In genomic region chr1:35883681-35884155, GRCh38 we compare ENCODE assay signal across 9 cellular contexts. TPM values are rescaled to one million over a fixed set of nuclear protein-coding genes. Genes with fewer than 3 reads are reported as not detected.
DNase-seq lines count a peak whose midpoint lies in the region; ATAC-seq, FAIRE-seq and TF ChIP-seq lines count a peak whose summit lies in the region.
"Had no signal": no experiment of that assay in that cellular context is flagged by ENCODE, and none has a peak within 500 bp of the region (broad histone marks: within the 10 kb centered on the region; RNA-seq: fewer than 3 reads in every experiment).

No MANE protein-coding gene starts in this region.

- no peak for TF ChIP-seq CTCF in astrocyte of the spinal cord (IDR thresholded peaks at IDR 0.05; ENCODE audit: low read depth, low read length)

- peak overlapping the region; percentile 52 to 87 for H3K27ac Mint-ChIP-seq in T-cell

- POLR2A ChIA-PET in T-cell (lab: Charles Lee) = interaction anchor here in 1 of 2 donors (0.6 kb wide), 2 partner anchors 339 to 345 kb away, joined by 3 read pairs; no protein-coding TSS in a partner anchor

- WGBS in small intestine, 3 donors = 1 to 3% (median 1%) methylated on average over 28 to 32 of the region's 32 CpGs

- H3K36me3 Mint-ChIP-seq in T-cell = peaks cover 4% of the 10 kb centered on the region

- peak overlapping the region; percentile 88 for H3K9ac ChIP-seq in iPS-15b (ENCODE audit: low read depth, low read length)

- H3K4me3 ChIP-seq in astrocyte of the spinal cord (ENCODE audit: low read depth, low read length) = peak overlapping the region; percentile 100
- peak overlapping the region; percentile 100 for H3K4me3 ChIP-seq in iPS-15b (ENCODE audit: low read depth, low read length)
- peak overlapping the region; percentile 97 to 100 for H3K4me3 ChIP-seq in small intestine (ENCODE audit: low read depth in 1 of 2, low read length in 2 of 2)

- peak overlapping the region; percentile 90 to 92 (median 90) for H3K4me3 Mint-ChIP-seq in T-cell

- in situ Hi-C loops in astrocyte of the spinal cord (cut with HindIII; ENCODE audit: low sequenced_read_pairs) = no loop called here

- CTCF ChIA-PET in T-cell (lab: Charles Lee) = interaction anchor here (0.6 to 1.0 kb wide), 7 partner anchors 10 to 114 kb away, joined by 3 to 9 read pairs (median 3); partner anchors contain the start of genes AGO3 (in 1 of the 2) and CLSPN (in 1 of the 2)

- peaks cover 6% of the 10 kb centered on the region for H3K27me3 ChIP-seq in iPS-15b (ENCODE audit: control insufficient read depth, insufficient read depth, low read length)
- H3K27me3 ChIP-seq in small intestine (ENCODE audit: control insufficient read depth in 2 of 2, insufficient read depth in 2 of 2, low read length in 2 of 2) = no peaks in the 10 kb centered on the region

- peaks cover 0 to 1% of the 10 kb centered on the region in 2 donors for H3K27me3 Mint-ChIP-seq in T-cell

- H3K9me3 Mint-ChIP-seq in T-cell = no peaks in the 10 kb centered on the region

- H3K9me3 ChIP-seq in iPS-15b (ENCODE audit: control insufficient read depth, insufficient read depth, low read length) (no peaks in the 10 kb centered on the region), small intestine (ENCODE audit: control insufficient read depth, low read depth) (no peaks in the 10 kb centered on the region)

- DNase-seq in DMS 273 (lab: John Stamatoyannopoulos, UW; ENCODE audit: unreplicated experiment) = peak; percentile 71
- DNase-seq in DMS 273 treated with DMSO at 0.1 percent for 48 hours (lab: John Stamatoyannopoulos, UW) = no peak
- peak; percentile 46 for DNase-seq in HuH-7.5 (ENCODE audit: low spot score)
- DNase-seq in T-cell = peak in 25 of 34 experiments; percentile 3 to 36 (median 21)
- peak; percentile 17 for DNase-seq in astrocyte of the spinal cord (ENCODE audit: low read depth, low spot score)
- DNase-seq in small intestine = peak; percentile 70
- DNase-seq in amniotic stem cell (lab: John Stamatoyannopoulos, UW) = no peak

- peaks cover 8% of the 10 kb centered on the region for H3K36me3 ChIP-seq in iPS-15b (ENCODE audit: control insufficient read depth, insufficient read depth, low read length)
- H3K36me3 ChIP-seq in small intestine (ENCODE audit: control insufficient read depth in 2 of 2, insufficient read depth in 2 of 2, low read length in 2 of 2) = no peaks in the 10 kb centered on the region

- ATAC-seq in T-cell (replicated peaks in 1 of 4) = peak in 2 of 4 experiments; percentile 6 to 22

- H3K27ac ChIP-seq in small intestine (ENCODE audit: low read depth in 1 of 2, low read length in 1 of 2) = peak overlapping the region; percentile 82 to 86

- no peak for FAIRE-seq in small intestine (lab: Jason Lieb, UNC)
- FAIRE-seq: A204.1 had no signal

- H3K4me1 ChIP-seq in iPS-15b (ENCODE audit: control insufficient read depth, insufficient read depth, low read length) (peaks cover 34% of the 10 kb centered on the region), small intestine (ENCODE audit: control insufficient read depth in 2 of 2, insufficient read depth in 1 of 2, low read depth in 1 of 2, low read length in 1 of 2) (peaks cover 14 to 22% of the 10 kb centered on the region in 2 donors)

- H3K4me1 Mint-ChIP-seq in T-cell = peaks cover 48 to 58% (median 55%) of the 10 kb centered on the region in 3 donors

RNA-seq across cellular contexts. Expression of gene AGO1, which starts 0.7 kb away (rescaled TPM):
- 10 to 100 TPM; 21.8 to 28.7 (median 26.0) TPM for total RNA-seq in T-cell
- polyA plus RNA-seq in small intestine = 1 to 10 TPM; 2.4 to 9.1 (median 4.9) TPM

RNA-seq across cellular contexts. Expression of gene AGO3, which starts 47.2 kb away (rescaled TPM):
- 10 to 100 TPM; 33.4 to 44.0 (median 37.5) TPM for total RNA-seq in T-cell
- polyA plus RNA-seq in small intestine = 1 to 10 TPM in 2 of 3 donors, under 1 TPM in 1; 0.89 to 3.1 (median 1.6) TPM

Comparison
In these comparisons a context has a peak if more than half of its experiments do, and no peak if none do; other contexts are left out.
1. DNase-seq: peak in DMS 273 (single experiment), HuH-7.5 (single experiment), T-cell (25 of 34), astrocyte of the spinal cord (single experiment) and small intestine (single experiment); none in DMS 273 treated with DMSO at 0.1 percent for 48 hours (single experiment) and amniotic stem cell (single experiment).
2. Peak in every context shown above with its lines, with median percentiles within 50 percentile points of each other: H3K4me3 ChIP-seq.